In the genomic region with DNA sequence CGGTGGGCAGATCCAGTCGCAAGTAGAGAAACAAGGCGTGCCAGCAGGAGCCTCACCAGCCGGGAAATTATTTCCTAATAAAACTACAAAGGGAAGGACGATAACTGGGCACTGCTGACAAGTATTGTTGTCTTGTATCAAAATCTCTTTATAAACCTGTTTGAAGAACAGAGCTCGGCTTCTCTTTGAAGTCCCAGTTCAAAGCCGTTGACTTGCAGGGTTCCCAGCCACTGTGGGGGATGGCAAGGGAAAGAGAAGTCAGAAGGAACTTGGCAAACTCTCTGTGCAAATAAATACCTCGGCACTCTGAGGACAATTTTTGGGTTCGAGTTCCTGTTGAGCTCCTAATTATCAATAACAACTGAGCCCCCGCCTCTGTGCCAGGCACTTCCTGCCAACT, we compare ENCODE assay signal across 30 cellular contexts.
DNase-seq lines count a peak whose midpoint lies in the region; ATAC-seq and TF ChIP-seq lines count a peak whose summit lies in the region.
"Had no signal": no experiment of that assay in that cellular context is flagged by ENCODE, and none has a peak within 500 bp of the region (broad histone marks: within the 10 kb centered on the region; RNA-seq: fewer than 3 reads in every experiment).

No MANE protein-coding gene starts in this region.

- peak; percentile 56 for DNase-seq in DMS 273 (lab: John Stamatoyannopoulos, UW; ENCODE audit: unreplicated experiment)
- DNase-seq in NCI-H2227 treated with DMSO at 0.1 percent for 48 hours (lab: John Stamatoyannopoulos, UW): peak; percentile 9
- no peak for DNase-seq in left colon
- no peak for DNase-seq in osteocyte (ENCODE audit: extremely low spot score, unreplicated experiment)
- DNase-seq in right atrium auricular region (ENCODE audit: low spot score): no peak
- DNase-seq in ascending aorta (ENCODE audit: low spot score in 2 of 2): no peak
- DNase-seq: activated CD4-positive, alpha-beta T cell treated with anti-CD3 and anti-CD28 coated beads, Interleukin-2, amount 10 ng/mL, durations not matched to agents 7 days and 5 days; activated naive CD4-positive, alpha-beta T cell treated with anti-CD3 and anti-CD28 coated beads, Interleukin-2, amount 10 ng/mL, durations not matched to agents 7 days and 5 days; amygdala; CD4-positive, alpha-beta memory T cell; cortex of kidney; esophagus squamous epithelium; gastrocnemius medialis; GF-D8; GOT3; islet precursor cell; Karpas-422; lower lobe of right lung; NCI-H1092; NCI-H2029; NCI-H345; stimulated activated CD4-positive, alpha-beta T cell treated with anti-CD3 and anti-CD28 coated beads, Interleukin-2, amount 100 ng/mL, for 48 hours; stimulated activated naive B cell treated with anti-CD40 and anti-IgM and Interleukin-4, amounts not matched to agents 10 μg/mL and 1 μg/mL and 100 μg/mL, for 72 hours; testis; WERI-Rb-1 had no signal

- peak; percentile 68 for ATAC-seq in left colon
- ATAC-seq in stimulated activated memory B cell treated with anti-CD40 and anti-IgM and Interleukin-4, amounts not matched to agents 10 μg/mL and 1 μg/mL and 100 μg/mL, for 72 hours: no peak
- no peak for ATAC-seq in GM19395 (IDR thresholded peaks at IDR 0.05; ENCODE audit: unreplicated experiment)
- ATAC-seq: gastrocnemius medialis; SK-N-SH treated with all-trans-retinoic acid at 6 μM for 48 hours; stimulated activated naive B cell treated with anti-CD40 and anti-IgM and Interleukin-4, amounts not matched to agents 10 μg/mL and 1 μg/mL and 100 μg/mL, for 72 hours had no signal

- no peaks in the 10 kb centered on the region for H3K9me3 ChIP-seq in right atrium auricular region
- no peaks in the 10 kb centered on the region for H3K9me3 ChIP-seq in ascending aorta
- H3K9me3 ChIP-seq: esophagus squamous epithelium, gastrocnemius medialis, lower lobe of right lung, testis had no signal

- no peaks in the 10 kb centered on the region for H3K27me3 Mint-ChIP-seq in stimulated activated memory B cell treated with anti-CD40 and anti-IgM and Interleukin-4, amounts not matched to agents 10 μg/mL and 1 μg/mL and 100 μg/mL, for 72 hours
- H3K27me3 Mint-ChIP-seq in osteocyte (ENCODE audit: unreplicated experiment): peaks cover 11% of the 10 kb centered on the region
- H3K27me3 Mint-ChIP-seq: activated CD4-positive, alpha-beta T cell treated with anti-CD3 and anti-CD28 coated beads, Interleukin-2, amount 10 ng/mL, durations not matched to agents 7 days and 5 days; stimulated activated naive B cell treated with anti-CD40 and anti-IgM and Interleukin-4, amounts not matched to agents 10 μg/mL and 1 μg/mL and 100 μg/mL, for 72 hours had no signal

- H3K36me3 Mint-ChIP-seq in stimulated activated memory B cell treated with anti-CD40 and anti-IgM and Interleukin-4, amounts not matched to agents 10 μg/mL and 1 μg/mL and 100 μg/mL, for 72 hours: no peaks in the 10 kb centered on the region
- H3K36me3 Mint-ChIP-seq in osteocyte (ENCODE audit: unreplicated experiment): no peaks in the 10 kb centered on the region
- H3K36me3 Mint-ChIP-seq: activated naive CD4-positive, alpha-beta T cell treated with anti-CD3 and anti-CD28 coated beads, Interleukin-2, amount 10 ng/mL, durations not matched to agents 7 days and 5 days; CD4-positive, alpha-beta memory T cell had no signal

- H3K9me3 Mint-ChIP-seq in stimulated activated memory B cell treated with anti-CD40 and anti-IgM and Interleukin-4, amounts not matched to agents 10 μg/mL and 1 μg/mL and 100 μg/mL, for 72 hours: no peaks in the 10 kb centered on the region
- no peaks in the 10 kb centered on the region for H3K9me3 Mint-ChIP-seq in osteocyte (ENCODE audit: unreplicated experiment)
- H3K9me3 Mint-ChIP-seq: activated T-helper 1 cell treated with anti-CD3 and anti-CD28 coated beads, Interleukin-12 subunit alpha, Interleukin-12 subunit beta, Interleukin-2, Interleukin-4 antibody, amounts not matched to agents 30 ng/mL and 10 ng/mL and 1 ng/mL, durations not matched to agents 14 hours and 24 hours and 36 hours; stimulated activated naive B cell treated with anti-CD40 and anti-IgM and Interleukin-4, amounts not matched to agents 10 μg/mL and 1 μg/mL and 100 μg/mL, for 72 hours had no signal

- intact Hi-C loops in left colon (cut with DNase I, micrococcal nuclease) (no loop called here), ascending aorta (cut with DNase I) (no loop called here)

- H3K4me1 Mint-ChIP-seq in stimulated activated memory B cell treated with anti-CD40 and anti-IgM and Interleukin-4, amounts not matched to agents 10 μg/mL and 1 μg/mL and 100 μg/mL, for 72 hours: peaks cover 19% of the 10 kb centered on the region
- H3K4me1 Mint-ChIP-seq in osteocyte (ENCODE audit: unreplicated experiment): peaks cover 11% of the 10 kb centered on the region

- H3K4me1 ChIP-seq in right atrium auricular region (peaks cover 0 to 14% of the 10 kb centered on the region in 2 donors), ascending aorta (no peaks in the 10 kb centered on the region)

- H3K36me3 ChIP-seq in right atrium auricular region (no peaks in the 10 kb centered on the region), ascending aorta (no peaks in the 10 kb centered on the region)
- H3K36me3 ChIP-seq: esophagus squamous epithelium, gastrocnemius medialis, lower lobe of right lung, WERI-Rb-1 had no signal

- H3K4me3 ChIP-seq in right atrium auricular region: no peak overlapping the region
- H3K4me3 ChIP-seq in ascending aorta: no peak overlapping the region
- H3K4me3 ChIP-seq: gastrocnemius medialis, lower lobe of right lung, testis had no signal

- H3K27me3 ChIP-seq in right atrium auricular region (no peaks in the 10 kb centered on the region), ascending aorta (no peaks in the 10 kb centered on the region)
- H3K27me3 ChIP-seq: esophagus squamous epithelium, gastrocnemius medialis, testis had no signal

- H3K27ac Mint-ChIP-seq in stimulated activated memory B cell treated with anti-CD40 and anti-IgM and Interleukin-4, amounts not matched to agents 10 μg/mL and 1 μg/mL and 100 μg/mL, for 72 hours: peak overlapping the region; percentile 2
- H3K27ac Mint-ChIP-seq in osteocyte (ENCODE audit: unreplicated experiment): no peak overlapping the region
- H3K27ac Mint-ChIP-seq: activated naive CD4-positive, alpha-beta T cell treated with anti-CD3 and anti-CD28 coated beads, Interleukin-2, amount 10 ng/mL, durations not matched to agents 7 days and 5 days; activated T-helper 1 cell treated with anti-CD3 and anti-CD28 coated beads, Interleukin-12 subunit alpha, Interleukin-12 subunit beta, Interleukin-2, Interleukin-4 antibody, amounts not matched to agents 30 ng/mL and 10 ng/mL and 1 ng/mL, durations not matched to agents 14 hours and 24 hours and 36 hours; T-helper 2 cell treated with Interferon-gamma antibody and Interleukin-4, amounts not matched to agents 5 μg/mL and 100 μg/mL, for 36 hours had no signal

- H3K27ac ChIP-seq in right atrium auricular region: no peak overlapping the region
- no peak overlapping the region for H3K27ac ChIP-seq in ascending aorta
- H3K27ac ChIP-seq: esophagus squamous epithelium, gastrocnemius medialis, lower lobe of right lung, testis, WERI-Rb-1 had no signal

- no peak overlapping the region for H3K4me3 Mint-ChIP-seq in stimulated activated memory B cell treated with anti-CD40 and anti-IgM and Interleukin-4, amounts not matched to agents 10 μg/mL and 1 μg/mL and 100 μg/mL, for 72 hours
- H3K4me3 Mint-ChIP-seq in osteocyte (ENCODE audit: unreplicated experiment): no peak overlapping the region
- H3K4me3 Mint-ChIP-seq: activated CD4-positive, alpha-beta T cell treated with anti-CD3 and anti-CD28 coated beads, Interleukin-2, amount 10 ng/mL, durations not matched to agents 7 days and 5 days; activated naive CD4-positive, alpha-beta T cell treated with anti-CD3 and anti-CD28 coated beads, Interleukin-2, amount 10 ng/mL, durations not matched to agents 7 days and 5 days; activated T-helper 1 cell treated with anti-CD3 and anti-CD28 coated beads, Interleukin-12 subunit alpha, Interleukin-12 subunit beta, Interleukin-2, Interleukin-4 antibody, amounts not matched to agents 30 ng/mL and 10 ng/mL and 1 ng/mL, durations not matched to agents 14 hours and 24 hours and 36 hours; CD4-positive, alpha-beta memory T cell; T-helper 2 cell treated with Interferon-gamma antibody and Interleukin-4, amounts not matched to agents 5 μg/mL and 100 μg/mL, for 36 hours had no signal

- TF ChIP-seq CTCF in osteocyte (IDR thresholded peaks at IDR 0.05): no peak
- no peak for TF ChIP-seq CTCF in right atrium auricular region (IDR thresholded peaks at IDR 0.05)
- TF ChIP-seq CTCF in ascending aorta (IDR thresholded peaks at IDR 0.05): no peak

Comparison
In these comparisons a context has a peak if more than half of its experiments do, and no peak if none do; other contexts are left out.
1. DNase-seq: peak in DMS 273 (single experiment) and NCI-H2227 treated with DMSO at 0.1 percent for 48 hours (single experiment); none in left colon (0 of 2), osteocyte (single experiment), right atrium auricular region (single experiment) and ascending aorta (0 of 2).